In genomic region chr19:8261347-8261746, GRCh38 we compare ENCODE assay signal across 27 cellular contexts. TPM values are rescaled to one million over a fixed set of nuclear protein-coding genes. Genes with fewer than 3 reads are reported as not detected.
"Had no signal": no experiment of that assay in that cellular context is flagged by ENCODE, and none has a peak within 500 bp of the region (broad histone marks: within the 10 kb centered on the region; RNA-seq: fewer than 3 reads in every experiment).

No MANE protein-coding gene starts in this region.

- H3K4me3 ChIP-seq: esophagus squamous epithelium, lower lobe of right lung, skin epidermis, thoracic aorta had no signal

- H3K27me3 ChIP-seq: esophagus squamous epithelium had no signal

- H3K9me3 Mint-ChIP-seq: activated CD4-positive, alpha-beta memory T cell treated with anti-CD3 and anti-CD28 coated beads, Interleukin-2, amount 10 ng/mL, durations not matched to agents 7 days and 5 days; activated CD4-positive, alpha-beta T cell treated with anti-CD3 and anti-CD28 coated beads, Interleukin-2, amount 10 ng/mL, durations not matched to agents 24 days and 14 days; activated naive CD4-positive, alpha-beta T cell treated with anti-CD3 and anti-CD28 coated beads for 36 hours; activated naive CD8-positive, alpha-beta T cell treated with anti-CD3 and anti-CD28 coated beads for 36 hours; activated T-cell treated with anti-CD3 and anti-CD28 coated beads, Interleukin-2, amount 50 U/mL, for 72 hours; dendritic cell treated with granulocyte-macrophage colony-stimulating factor and Interleukin-4, amounts not matched to agents 40 ng/mL and 50 ng/mL, for 4 days; natural killer cell treated with Interleukin-12 subunit alpha and Interleukin-12 subunit beta and Interleukin-15 and Interleukin-18, amount 100 ng/mL, for 72 hours; stimulated activated effector memory CD8-positive, alpha-beta T cell treated with anti-CD3 and anti-CD28 coated beads, Interleukin-12 subunit alpha, Interleukin-12 subunit beta, amount 100 ng/mL, for 72 hours; stimulated activated naive CD8-positive, alpha-beta T cell treated with anti-CD3 and anti-CD28 coated beads, Interleukin-15, Interleukin-2, amounts not matched to agents 100 ng/mL and 50 ng/mL, for 24 hours; T-helper 1 cell treated with Interleukin-12 subunit alpha and Interleukin-12 subunit beta and Interleukin-4 antibody, amounts not matched to agents 30 μg/mL and 1 μg/mL, for 36 hours had no signal

- H3K4me3 Mint-ChIP-seq: activated CD4-positive, alpha-beta memory T cell treated with anti-CD3 and anti-CD28 coated beads, Interleukin-2, amount 10 ng/mL, durations not matched to agents 7 days and 5 days; activated CD4-positive, alpha-beta T cell treated with anti-CD3 and anti-CD28 coated beads, Interleukin-2, amount 10 ng/mL, durations not matched to agents 24 days and 14 days; activated CD8-positive, alpha-beta memory T cell treated with anti-CD3 and anti-CD28 coated beads, Interleukin-2, amount 10 ng/mL, durations not matched to agents 7 days and 5 days; activated naive CD4-positive, alpha-beta T cell treated with anti-CD3 and anti-CD28 coated beads for 36 hours; activated naive CD8-positive, alpha-beta T cell treated with anti-CD3 and anti-CD28 coated beads for 36 hours; activated T-cell treated with anti-CD3 and anti-CD28 coated beads, Interleukin-2, amount 50 U/mL, for 72 hours; dendritic cell treated with granulocyte-macrophage colony-stimulating factor and Interleukin-4, amounts not matched to agents 40 ng/mL and 50 ng/mL, for 4 days; natural killer cell treated with Interleukin-12 subunit alpha and Interleukin-12 subunit beta and Interleukin-15 and Interleukin-18, amount 100 ng/mL, for 72 hours; stimulated activated effector memory CD8-positive, alpha-beta T cell treated with anti-CD3 and anti-CD28 coated beads, Interleukin-12 subunit alpha, Interleukin-12 subunit beta, amount 100 ng/mL, for 72 hours; stimulated activated naive CD8-positive, alpha-beta T cell treated with anti-CD3 and anti-CD28 coated beads, Interleukin-15, Interleukin-2, amounts not matched to agents 100 ng/mL and 50 ng/mL, for 24 hours; T-helper 1 cell treated with Interleukin-12 subunit alpha and Interleukin-12 subunit beta and Interleukin-4 antibody, amounts not matched to agents 30 μg/mL and 1 μg/mL, for 36 hours had no signal

- H3K9me3 ChIP-seq: esophagus squamous epithelium, lower lobe of right lung, thoracic aorta had no signal

- H3K36me3 Mint-ChIP-seq: activated naive CD8-positive, alpha-beta T cell treated with anti-CD3 and anti-CD28 coated beads for 36 hours; natural killer cell treated with Interleukin-12 subunit alpha and Interleukin-12 subunit beta and Interleukin-15 and Interleukin-18, amount 100 ng/mL, for 72 hours had no signal

- H3K27ac Mint-ChIP-seq: activated CD4-positive, alpha-beta memory T cell treated with anti-CD3 and anti-CD28 coated beads, Interleukin-2, amount 10 ng/mL, durations not matched to agents 7 days and 5 days; activated CD4-positive, alpha-beta T cell treated with anti-CD3 and anti-CD28 coated beads, Interleukin-2, amount 10 ng/mL, durations not matched to agents 24 days and 14 days; activated CD8-positive, alpha-beta memory T cell treated with anti-CD3 and anti-CD28 coated beads, Interleukin-2, amount 10 ng/mL, durations not matched to agents 7 days and 5 days; activated naive CD4-positive, alpha-beta T cell treated with anti-CD3 and anti-CD28 coated beads for 36 hours; activated naive CD8-positive, alpha-beta T cell treated with anti-CD3 and anti-CD28 coated beads for 36 hours; activated T-cell treated with anti-CD3 and anti-CD28 coated beads, Interleukin-2, amount 50 U/mL, for 72 hours; natural killer cell treated with Interleukin-12 subunit alpha and Interleukin-12 subunit beta and Interleukin-15 and Interleukin-18, amount 100 ng/mL, for 72 hours; progenitor cell of endocrine pancreas; stimulated activated effector memory CD8-positive, alpha-beta T cell treated with anti-CD3 and anti-CD28 coated beads, Interleukin-12 subunit alpha, Interleukin-12 subunit beta, amount 100 ng/mL, for 72 hours; stimulated activated naive CD8-positive, alpha-beta T cell treated with anti-CD3 and anti-CD28 coated beads, Interleukin-15, Interleukin-2, amounts not matched to agents 100 ng/mL and 50 ng/mL, for 24 hours; T-helper 1 cell treated with Interleukin-12 subunit alpha and Interleukin-12 subunit beta and Interleukin-4 antibody, amounts not matched to agents 30 μg/mL and 1 μg/mL, for 36 hours had no signal

- H3K27ac ChIP-seq: epithelial cell of prostate, esophagus squamous epithelium, lower lobe of right lung, skin epidermis, thoracic aorta, VCaP had no signal

- DNase-seq: activated CD4-positive, alpha-beta memory T cell treated with anti-CD3 and anti-CD28 coated beads, Interleukin-2, amount 10 ng/mL, durations not matched to agents 7 days and 5 days; activated CD4-positive, CD25-positive, alpha-beta regulatory T cell treated with anti-CD3 and anti-CD28 coated beads, Interleukin-2, amount 50 U/mL, for 72 hours; activated CD8-positive, alpha-beta memory T cell treated with anti-CD3 and anti-CD28 coated beads, Interleukin-2, amount 10 ng/mL, durations not matched to agents 7 days and 5 days; activated naive CD8-positive, alpha-beta T cell treated with anti-CD3 and anti-CD28 coated beads for 36 hours; activated T-cell treated with anti-CD3 and anti-CD28 coated beads for 4 hours; activated T-cell treated with anti-CD3 and anti-CD28 coated beads, Interleukin-2, amount 50 U/mL, for 72 hours; amniotic stem cell; effector CD4-positive, alpha-beta T cell; esophagus squamous epithelium; foreskin melanocyte; kidney glomerular epithelial cell; stimulated activated CD4-positive, alpha-beta T cell treated with anti-CD3 and anti-CD28 coated beads, Interleukin-4, amount 100 ng/mL, for 24 hours; T-helper 9 cell had no signal

- H3K27me3 Mint-ChIP-seq: activated CD4-positive, alpha-beta memory T cell treated with anti-CD3 and anti-CD28 coated beads, Interleukin-2, amount 10 ng/mL, durations not matched to agents 7 days and 5 days; activated CD4-positive, alpha-beta T cell treated with anti-CD3 and anti-CD28 coated beads, Interleukin-2, amount 10 ng/mL, durations not matched to agents 24 days and 14 days; activated CD8-positive, alpha-beta memory T cell treated with anti-CD3 and anti-CD28 coated beads, Interleukin-2, amount 10 ng/mL, durations not matched to agents 7 days and 5 days; activated naive CD8-positive, alpha-beta T cell treated with anti-CD3 and anti-CD28 coated beads for 36 hours; natural killer cell treated with Interleukin-12 subunit alpha and Interleukin-12 subunit beta and Interleukin-15 and Interleukin-18, amount 100 ng/mL, for 72 hours; progenitor cell of endocrine pancreas; stimulated activated naive CD8-positive, alpha-beta T cell treated with anti-CD3 and anti-CD28 coated beads, Interleukin-15, Interleukin-2, amounts not matched to agents 100 ng/mL and 50 ng/mL, for 24 hours had no signal

- ATAC-seq: activated T-cell treated with anti-CD3 and anti-CD28 coated beads, Interleukin-2, amount 50 U/mL, for 72 hours; natural killer cell treated with Interleukin-12 subunit alpha and Interleukin-12 subunit beta and Interleukin-15 and Interleukin-18, amount 100 ng/mL, for 72 hours; stimulated activated effector memory CD8-positive, alpha-beta T cell treated with anti-CD3 and anti-CD28 coated beads, Interleukin-12 subunit alpha, Interleukin-12 subunit beta, amount 100 ng/mL, for 72 hours had no signal

- H3K4me1 ChIP-seq: esophagus squamous epithelium, lower lobe of right lung had no signal

RNA-seq across cellular contexts. Expression of gene CERS4, which starts 52.2 kb away (rescaled TPM):
- total RNA-seq: myocyte had no signal
